17 cellular contexts compared by ENCODE assay signal in the genomic region with DNA sequence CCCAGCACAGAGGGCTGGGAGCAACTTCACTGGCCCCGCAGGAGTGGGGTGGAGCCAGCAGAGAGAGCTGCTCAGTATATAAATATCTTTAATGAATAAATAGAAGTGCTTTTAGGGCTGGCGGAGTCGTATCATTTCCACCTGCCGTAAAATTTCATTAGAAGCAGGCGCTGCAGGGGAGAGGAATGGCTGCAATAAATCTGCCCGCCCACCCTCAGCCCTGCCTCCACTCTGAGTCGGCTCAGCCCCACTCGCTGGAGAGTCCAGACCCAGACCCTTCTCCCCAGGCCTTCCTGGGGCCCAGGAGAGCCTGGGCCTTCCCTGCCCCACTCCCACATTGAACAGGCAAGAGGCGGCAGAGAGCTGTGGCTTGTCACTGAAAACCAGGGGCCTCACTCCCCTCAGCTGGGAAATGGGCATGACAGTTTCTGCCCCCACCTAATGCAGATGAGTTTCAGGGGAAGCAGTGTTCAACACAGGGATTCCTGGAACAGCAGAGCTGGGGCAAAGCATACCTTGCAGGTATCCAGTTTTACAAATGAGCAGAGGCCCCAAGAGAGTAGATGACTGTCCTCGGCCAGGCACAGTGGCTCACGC. TPM values are rescaled to one million over a fixed set of nuclear protein-coding genes. Genes with fewer than 3 reads are reported as not detected.
A peak's percentile ranks its signal among the peaks of the same experiment; 100 is the strongest.
DNase-seq lines count a peak whose midpoint lies in the region; ATAC-seq, FAIRE-seq and TF ChIP-seq lines count a peak whose summit lies in the region.
"Had no signal": no experiment of that assay in that cellular context is flagged by ENCODE, and none has a peak within 500 bp of the region (broad histone marks: within the 10 kb centered on the region; RNA-seq: fewer than 3 reads in every experiment).

No MANE protein-coding gene starts in this region.

- no peaks in the 10 kb centered on the region for H3K9me3 Mint-ChIP-seq in stimulated activated effector memory CD8-positive, alpha-beta T cell treated with anti-CD3 and anti-CD28 coated beads, Interleukin-12 subunit alpha, Interleukin-12 subunit beta, amount 100 ng/mL, for 72 hours

- 32% methylated on average over 11 of the region's 11 CpGs for WGBS in HepG2 (ENCODE audit: low lambda C conversion rate)
- 74% methylated on average over 4 of the region's 11 CpGs for WGBS in right lobe of liver (ENCODE audit: insufficient coverage, low coverage, low lambda C conversion rate, missing lambda C conversion rate)

- intact Hi-C loops in HepG2 (cut with micrococcal nuclease; ENCODE audit: unreplicated experiment), result no loop called here
- intact Hi-C loops in right lobe of liver (cut with DNase I), result no loop called here

- no TSS peak for BruUV-seq in HepG2 (replicated peaks; lab: Mats Ljungman, UMichigan)

- no peaks in the 10 kb centered on the region for H3K9me3 ChIP-seq in HepG2 (ENCODE audit: low read length)
- H3K9me3 ChIP-seq in right lobe of liver, result no peaks in the 10 kb centered on the region
- H3K9me3 ChIP-seq in SJCRH30 (replicated peaks), result no peaks in the 10 kb centered on the region
- H3K9me3 ChIP-seq: HAP-1, SJSA1 had no signal

- H3K36me3 ChIP-seq in HepG2 (replicated peaks in 1 of 2; ENCODE audit: control insufficient read depth in 1 of 2, insufficient read depth in 2 of 2, low read length in 2 of 2) (peaks cover 1 to 2% of the 10 kb centered on the region in 2 experiments; a peak in 2 of 5 replicates), right lobe of liver (peaks cover 0 to 2% (median 0%) of the 10 kb centered on the region in 4 donors), SJCRH30 (no peaks in the 10 kb centered on the region)
- H3K36me3 ChIP-seq: HAP-1, SJSA1 had no signal

- H3K27me3 ChIP-seq in HepG2 (ENCODE audit: control insufficient read depth in 1 of 2, insufficient read depth in 2 of 2, low read length in 2 of 2) (peaks cover 10 to 25% of the 10 kb centered on the region in 2 experiments; a peak in 4 of 5 replicates), right lobe of liver (no peaks in the 10 kb centered on the region), SJCRH30 (no peaks in the 10 kb centered on the region)
- H3K27me3 ChIP-seq: SJSA1 had no signal

- H3K27ac Mint-ChIP-seq in stimulated activated effector memory CD8-positive, alpha-beta T cell treated with anti-CD3 and anti-CD28 coated beads, Interleukin-12 subunit alpha, Interleukin-12 subunit beta, amount 100 ng/mL, for 72 hours, result peak overlapping the region; percentile 7
- H3K27ac Mint-ChIP-seq: CD4-positive, CD25-positive, alpha-beta regulatory T cell had no signal

- H3K4me1 ChIP-seq in HepG2 (ENCODE audit: insufficient read depth, low read length), result peaks cover 63% of the 10 kb centered on the region
- no peaks in the 10 kb centered on the region for H3K4me1 ChIP-seq in right lobe of liver
- peaks cover 62% of the 10 kb centered on the region for H3K4me1 ChIP-seq in SJCRH30
- H3K4me1 ChIP-seq: HAP-1, SJSA1 had no signal

- CTCF ChIA-PET in HepG2 (lab: Yijun Ruan, JAX; ENCODE audit: low intra/inter-chr PET ratio, low total read pairs), result no interaction called here

- ATAC-seq in HepG2 (peak; percentile 1; the same call in 1 of the 3 replicates), right lobe of liver (no peak), HG03196 (IDR thresholded peaks at IDR 0.05; ENCODE audit: unreplicated experiment) (no peak)
- no peak for ATAC-seq in stimulated activated effector memory CD8-positive, alpha-beta T cell treated with anti-CD3 and anti-CD28 coated beads, Interleukin-12 subunit alpha, Interleukin-12 subunit beta, amount 100 ng/mL, for 72 hours

- in situ Hi-C loops in HepG2 (cut with HindIII; ENCODE audit: extremely low pct_ligation_motif_present, low pct_unique_long_range_greater_than_20kb), result no loop called here

- H3K4me3 ChIP-seq in HepG2 (replicated peaks in 1 of 3; ENCODE audit: insufficient read depth in 1 of 3, low read depth in 2 of 3, low read length in 3 of 3) (no peak overlapping the region), right lobe of liver (no peak overlapping the region), SJCRH30 (no peak overlapping the region)
- H3K4me3 ChIP-seq: HAP-1, PC-9, SJSA1 had no signal

- no peaks in the 10 kb centered on the region for H3K79me2 ChIP-seq in HepG2 (ENCODE audit: insufficient read depth, low read length)

- no peak for TF ChIP-seq CTCF in HepG2 (CRISPR knock-in tag; IDR thresholded peaks at IDR 0.05)
- no peak for TF ChIP-seq CTCF in right lobe of liver (IDR thresholded peaks at IDR 0.05)

- no peak for TF ChIP-seq RAD21 in HepG2 (CRISPR knock-in tag; IDR thresholded peaks at IDR 0.05)

- no peak for FAIRE-seq in HepG2 (lab: Jason Lieb, UNC)

- H3K4me2 ChIP-seq in HepG2 (ENCODE audit: low read depth, low read length), result peak overlapping the region; percentile 44
- H3K4me2 ChIP-seq: PC-9 had no signal

- POLR2A ChIA-PET in HepG2 (lab: Yijun Ruan, JAX), result interaction anchor here (1.4 kb wide), 1 partner anchor 36 kb away, joined by 5 read pairs; no protein-coding TSS in a partner anchor

- H4K20me1 ChIP-seq in HepG2 (ENCODE audit: insufficient read depth, low read length), result no peaks in the 10 kb centered on the region

- DNase-seq in HepG2 (ENCODE audit: low spot score), result no peak
- no peak for DNase-seq in right lobe of liver
- DNase-seq in NCI-H128 (lab: John Stamatoyannopoulos, UW; ENCODE audit: unreplicated experiment), result peak; percentile 19
- peak; percentile 89 to 91 for DNase-seq in SJCRH30
- no peak for DNase-seq in stimulated activated effector memory CD8-positive, alpha-beta T cell treated with anti-CD3 and anti-CD28 coated beads, Interleukin-12 subunit alpha, Interleukin-12 subunit beta, amount 100 ng/mL, for 72 hours (ENCODE audit: low spot score in 2 of 2)
- DNase-seq in mesenteric fat pad (ENCODE audit: low spot score), result no peak
- no peak for DNase-seq in NCI-H2196 treated with DMSO at 0.1 percent for 48 hours (lab: John Stamatoyannopoulos, UW; ENCODE audit: unreplicated experiment)
- DNase-seq: CD4-positive, CD25-positive, alpha-beta regulatory T cell; NCI-H146; NCI-H2171 treated with DMSO at 0.1 percent for 48 hours; NCI-H510A treated with DMSO at 0.1 percent for 48 hours; PC-9; SW 1271 had no signal

- no peak overlapping the region for H3K27ac ChIP-seq in HepG2 (ENCODE audit: extremely low read length, insufficient read depth, low read length)
- H3K27ac ChIP-seq in right lobe of liver, result no peak overlapping the region
- peak overlapping the region; percentile 39 for H3K27ac ChIP-seq in SJCRH30
- H3K27ac ChIP-seq: PC-9, SJSA1 had no signal

- TF ChIP-seq EP300 in HepG2 (IDR thresholded peaks at IDR 0.05; ENCODE audit: low read depth in 2 of 2, low read length in 2 of 2) (no peak), HepG2 (CRISPR knock-in tag; IDR thresholded peaks at IDR 0.05; ENCODE audit: borderline replicate concordance) (no peak)

- H3K4me1 Mint-ChIP-seq in stimulated activated effector memory CD8-positive, alpha-beta T cell treated with anti-CD3 and anti-CD28 coated beads, Interleukin-12 subunit alpha, Interleukin-12 subunit beta, amount 100 ng/mL, for 72 hours, result no peaks in the 10 kb centered on the region
- H3K4me1 Mint-ChIP-seq: CD4-positive, CD25-positive, alpha-beta regulatory T cell had no signal

- TF ChIP-seq POLR2A in HepG2 (IDR thresholded peaks at IDR 0.05; ENCODE audit: insufficient read depth in 1 of 2, low read depth in 2 of 2, low read length in 2 of 2) (no peak), right lobe of liver (IDR thresholded peaks at IDR 0.05) (no peak)

- no peak overlapping the region for H3K4me3 Mint-ChIP-seq in stimulated activated effector memory CD8-positive, alpha-beta T cell treated with anti-CD3 and anti-CD28 coated beads, Interleukin-12 subunit alpha, Interleukin-12 subunit beta, amount 100 ng/mL, for 72 hours
- H3K4me3 Mint-ChIP-seq: CD4-positive, CD25-positive, alpha-beta regulatory T cell had no signal

- peaks cover 5% of the 10 kb centered on the region for H3K36me3 Mint-ChIP-seq in stimulated activated effector memory CD8-positive, alpha-beta T cell treated with anti-CD3 and anti-CD28 coated beads, Interleukin-12 subunit alpha, Interleukin-12 subunit beta, amount 100 ng/mL, for 72 hours

- no peak overlapping the region for H3K9ac ChIP-seq in HepG2 (ENCODE audit: insufficient read depth, low read depth, low read length)

- H2AFZ ChIP-seq in HepG2 (ENCODE audit: low read length), result no peak overlapping the region
- H2AFZ ChIP-seq: PC-9 had no signal

RNA-seq across cellular contexts. Expression of gene VSTM2L, which starts 23.8 kb away (rescaled TPM):
- total RNA-seq in HepG2 (2016; rRNA removed; fragmentation: Illumina TruSeq; extraction: Trizol) (not detected in 2 replicates), right lobe of liver (10 to 100 TPM in 1 of 6 experiments, 1 to 10 TPM in 3, under 1 TPM in 2; 0.56 to 10.7 (median 1.8) TPM), mesenteric fat pad (0.93 TPM)
- total RNA-seq in HepG2 (2016; cell fraction: cytosol; rRNA removed; fragmentation: Illumina TruSeq; extraction: Trizol; ENCODE audit: low read depth), result not detected in 2 replicates
- total RNA-seq in HepG2 (2016; cell fraction: insoluble cytoplasmic fraction; rRNA removed; fragmentation: Illumina TruSeq; extraction: Trizol), result 0.04 TPM in 1 of 2 replicates, not detected in the other
- total RNA-seq in HepG2 (2016; cell fraction: membrane; rRNA removed; fragmentation: Illumina TruSeq; extraction: Trizol), result not detected in 2 replicates
- not detected in 2 replicates for total RNA-seq in HepG2 (2016; cell fraction: nucleus; rRNA removed; fragmentation: Illumina TruSeq; extraction: Trizol)
- 0.03 TPM in 1 of 2 replicates, not detected in the other for polyA plus RNA-seq in HepG2 (2011; rRNA removed)
- polyA plus RNA-seq in HepG2 (2011; cell fraction: cytosol; rRNA removed), result not detected in 2 replicates
- polyA plus RNA-seq in HepG2 (2011; cell fraction: nucleus; rRNA removed), result not detected in 2 replicates
- 0.19 TPM in 1 of 2 replicates, not detected in the other for polyA plus RNA-seq in HepG2 (2012)
- polyA plus RNA-seq in HepG2 (2016; cell fraction: cytosol; fragmentation: Illumina TruSeq; extraction: Trizol; ENCODE audit: low read depth), result 0.08 TPM in 1 of 2 replicates, not detected in the other
- not detected in 2 replicates for polyA plus RNA-seq in HepG2 (2016; cell fraction: insoluble cytoplasmic fraction; fragmentation: Illumina TruSeq; extraction: Trizol; ENCODE audit: low read depth)
- not detected in 2 replicates for polyA plus RNA-seq in HepG2 (2016; cell fraction: membrane; fragmentation: Illumina TruSeq; extraction: Trizol; ENCODE audit: low read depth)
- not detected in 2 replicates for polyA plus RNA-seq in HepG2 (2016; cell fraction: nucleus; fragmentation: Illumina TruSeq; extraction: Trizol; ENCODE audit: insufficient read depth, low read depth)
- not detected in 2 replicates for polyA minus RNA-seq in HepG2 (2011; rRNA and poly(A)+ RNA removed; ENCODE audit: low replicate concordance)
- not detected in 2 replicates for polyA minus RNA-seq in HepG2 (2011; cell fraction: cytosol; rRNA and poly(A)+ RNA removed)
- polyA minus RNA-seq in HepG2 (2011; cell fraction: nucleus; rRNA and poly(A)+ RNA removed), result not detected in 2 replicates
- total RNA-seq in SJCRH30 (2014; rRNA removed; shearing (Covaris generic)), result 0.18 and 0.22 TPM in 2 replicates
- total RNA-seq: CD4-positive, CD25-positive, alpha-beta regulatory T cell; T-helper 2 cell treated with Interferon-gamma antibody and Interleukin-4, amounts not matched to agents 100 ng/mL and 5 ng/mL, for 36 hours had no signal
- polyA plus RNA-seq: CD4-positive, CD25-positive, alpha-beta regulatory T cell had no signal

Comparison
In these comparisons a context has a peak if more than half of its experiments do, and no peak if none do; other contexts are left out.
1. DNase-seq: peak in NCI-H128 (single experiment) and SJCRH30 (2 of 2); none in HepG2 (single experiment), right lobe of liver (0 of 3), stimulated activated effector memory CD8-positive, alpha-beta T cell treated with anti-CD3 and anti-CD28 coated beads, Interleukin-12 subunit alpha, Interleukin-12 subunit beta, amount 100 ng/mL, for 72 hours (0 of 2), mesenteric fat pad (single experiment) and NCI-H2196 treated with DMSO at 0.1 percent for 48 hours (single experiment).